Comparison of ENCODE assay signal across 1 cellular context in genomic region chr21:26854695-26855094, GRCh38. TPM values are rescaled to one million over a fixed set of nuclear protein-coding genes. Genes with fewer than 3 reads are reported as not detected.
"Had no signal": no experiment of that assay in that cellular context is flagged by ENCODE, and none has a peak within 500 bp of the region (broad histone marks: within the 10 kb centered on the region; RNA-seq: fewer than 3 reads in every experiment).

No MANE protein-coding gene starts in this region.

RNA-seq across cellular contexts. Expression of gene ADAMTS1, which starts 9.5 kb away (rescaled TPM):
- total RNA-seq: HT1080 had no signal
